24 cellular contexts compared by ENCODE assay signal in genomic region chr13:98371624-98372023, GRCh38.
DNase-seq lines count a peak whose midpoint lies in the region; ATAC-seq and TF ChIP-seq lines count a peak whose summit lies in the region.
"Had no signal": no experiment of that assay in that cellular context is flagged by ENCODE, and none has a peak within 500 bp of the region (broad histone marks: within the 10 kb centered on the region; RNA-seq: fewer than 3 reads in every experiment).

No MANE protein-coding gene starts in this region.

- H3K27me3 ChIP-seq in GM23248 (replicated peaks; ENCODE audit: insufficient read depth) (no peaks in the 10 kb centered on the region), esophagus muscularis mucosa (no peaks in the 10 kb centered on the region), osteoblast (ENCODE audit: insufficient read depth, low read length) (no peaks in the 10 kb centered on the region)
- H3K27me3 ChIP-seq: adrenal gland, neutrophil, suprapubic skin had no signal

- TF ChIP-seq EP300 in esophagus muscularis mucosa (IDR thresholded peaks at IDR 0.05), result no peak

- H3F3A ChIP-seq in GM23248 (ENCODE audit: insufficient read depth), result peaks cover 19% of the 10 kb centered on the region

- H2AFZ ChIP-seq in GM23248, result no peak overlapping the region
- H2AFZ ChIP-seq in osteoblast (ENCODE audit: low read length), result no peak overlapping the region

- H3K9ac ChIP-seq in GM23248, result peak overlapping the region; percentile 49; the same call in 1 of the 2 replicates

- peak overlapping the region; percentile 67 for H3K27ac ChIP-seq in GM23248
- no peak overlapping the region for H3K27ac ChIP-seq in esophagus muscularis mucosa (replicated peaks in 1 of 4)
- peak overlapping the region; percentile 74 for H3K27ac ChIP-seq in osteoblast (ENCODE audit: low read depth, low read length)
- no peak overlapping the region for H3K27ac ChIP-seq in substantia nigra (ENCODE audit: low read depth, low read length, poor library complexity, severe bottlenecking)
- H3K27ac ChIP-seq: adrenal gland, neutrophil, suprapubic skin had no signal

- H3K4me1 ChIP-seq in GM23248 (ENCODE audit: insufficient read depth) (peaks cover 17% of the 10 kb centered on the region), esophagus muscularis mucosa (peaks cover 5 to 15% (median 14%) of the 10 kb centered on the region in 4 donors), osteoblast (ENCODE audit: insufficient read depth, low read length) (peaks cover 12% of the 10 kb centered on the region)

- no peaks in the 10 kb centered on the region; the same call in 1 of the 2 replicates for H3K36me3 ChIP-seq in GM23248 (ENCODE audit: low read depth)
- peaks cover 0 to 12% (median 2%) of the 10 kb centered on the region in 4 donors for H3K36me3 ChIP-seq in esophagus muscularis mucosa
- peaks cover 19% of the 10 kb centered on the region for H3K36me3 ChIP-seq in osteoblast (ENCODE audit: insufficient read depth, low read length)
- H3K36me3 ChIP-seq: adrenal gland, neutrophil, suprapubic skin had no signal

- H3K9me2 ChIP-seq in GM23248 (ENCODE audit: insufficient read depth), result no peaks in the 10 kb centered on the region

- H3K9me3 ChIP-seq in GM23248 (ENCODE audit: low read depth), result no peaks in the 10 kb centered on the region
- peaks cover 0 to 8% (median 0%) of the 10 kb centered on the region in 4 donors for H3K9me3 ChIP-seq in esophagus muscularis mucosa
- no peaks in the 10 kb centered on the region for H3K9me3 ChIP-seq in osteoblast (ENCODE audit: low read depth, low read length)
- H3K9me3 ChIP-seq: adrenal gland, mucosa of descending colon, neutrophil, suprapubic skin had no signal

- in situ Hi-C loops in GM23248 (cut with MboI), result no loop called here

- intact Hi-C loops in esophagus muscularis mucosa (cut with DNase I), result loop anchor here (5.0 kb wide), 1 partner anchor 229 kb away; the partner anchor contains the start of gene FARP1

- H3K4me2 ChIP-seq in GM23248 (ENCODE audit: unreplicated experiment) (peak overlapping the region; percentile 75), osteoblast (ENCODE audit: insufficient read depth, low read length) (peak overlapping the region; percentile 46)

- DNase-seq in GM23248 (no peak), NCI-H146 treated with DMSO at 0.1 percent for 48 hours (lab: John Stamatoyannopoulos, UW; ENCODE audit: unreplicated experiment) (peak; percentile 31), esophagus muscularis mucosa (ENCODE audit: extremely low spot score) (peak; percentile 31), osteoblast (ENCODE audit: insufficient read length, low spot score, missing footprints) (no peak), midbrain (lab: John Stamatoyannopoulos, UW) (no peak), substantia nigra (lab: John Stamatoyannopoulos, UW) (no peak)
- DNase-seq: ACHN; activated CD8-positive, alpha-beta T cell treated with anti-CD3 and anti-CD28 coated beads for 36 hours; activated T-cell treated with anti-CD3 and anti-CD28 coated beads, Interleukin-2, amount 50 U/mL, for 1 hour; C1 segment of cervical spinal cord; Calu3; cortex of kidney; KBM-7; NCI-H1436; NCI-H345; NCI-H774; T1000 had no signal

- H4K20me1 ChIP-seq in GM23248 (ENCODE audit: insufficient read depth), result no peaks in the 10 kb centered on the region
- peaks cover 8% of the 10 kb centered on the region for H4K20me1 ChIP-seq in osteoblast (ENCODE audit: insufficient read depth, low read length)

- WGBS in GM23248 (ENCODE audit: low coverage in 1 of 2, low lambda C conversion rate in 2 of 2, missing lambda C conversion rate in 2 of 2), 2 experiments, result 73 to 76% methylated on average over 4 of the region's 4 CpGs
- WGBS in esophagus muscularis mucosa, result 85% methylated on average over 4 of the region's 4 CpGs

- no peak for TF ChIP-seq POLR2A in esophagus muscularis mucosa (IDR thresholded peaks at IDR 0.05; ENCODE audit: low read depth)

- H3K4me3 ChIP-seq in GM23248 (peak overlapping the region; percentile 49), esophagus muscularis mucosa (no peak overlapping the region), osteoblast (ENCODE audit: insufficient read depth, low read length) (no peak overlapping the region)
- H3K4me3 ChIP-seq: adrenal gland, mucosa of descending colon, suprapubic skin had no signal

- H3K79me2 ChIP-seq in GM23248 (ENCODE audit: insufficient read depth) (peaks cover 28% of the 10 kb centered on the region), osteoblast (ENCODE audit: insufficient read depth, low read length) (peaks cover 7% of the 10 kb centered on the region)

- TF ChIP-seq CTCF in esophagus muscularis mucosa (IDR thresholded peaks at IDR 0.05) (no peak), osteoblast (IDR thresholded peaks at IDR 0.05; ENCODE audit: extremely low read depth, low read depth, low read length) (no peak)

- ATAC-seq in HG03378 (IDR thresholded peaks at IDR 0.05; ENCODE audit: unreplicated experiment) (no peak), GM21528 (IDR thresholded peaks at IDR 0.05; ENCODE audit: low FRiP score, unreplicated experiment) (no peak)
- ATAC-seq: activated CD4-positive, CD25-positive, alpha-beta regulatory T cell treated with anti-CD3 and anti-CD28 coated beads, Interleukin-2, amount 50 U/mL, for 24 hours; activated CD8-positive, alpha-beta T cell treated with anti-CD3 and anti-CD28 coated beads for 36 hours had no signal

Comparison
In these comparisons a context has a peak if more than half of its experiments do, and no peak if none do; other contexts are left out.
1. DNase-seq: peak in NCI-H146 treated with DMSO at 0.1 percent for 48 hours (single experiment) and esophagus muscularis mucosa (single experiment); none in GM23248 (single experiment), osteoblast (single experiment), midbrain (single experiment) and substantia nigra (0 of 49).
2. H3K27ac ChIP-seq: peak in GM23248 (single experiment) and osteoblast (single experiment); none in esophagus muscularis mucosa (0 of 4) and substantia nigra (single experiment).